Comparison of ENCODE assay signal across 36 cellular contexts in the genomic region with DNA sequence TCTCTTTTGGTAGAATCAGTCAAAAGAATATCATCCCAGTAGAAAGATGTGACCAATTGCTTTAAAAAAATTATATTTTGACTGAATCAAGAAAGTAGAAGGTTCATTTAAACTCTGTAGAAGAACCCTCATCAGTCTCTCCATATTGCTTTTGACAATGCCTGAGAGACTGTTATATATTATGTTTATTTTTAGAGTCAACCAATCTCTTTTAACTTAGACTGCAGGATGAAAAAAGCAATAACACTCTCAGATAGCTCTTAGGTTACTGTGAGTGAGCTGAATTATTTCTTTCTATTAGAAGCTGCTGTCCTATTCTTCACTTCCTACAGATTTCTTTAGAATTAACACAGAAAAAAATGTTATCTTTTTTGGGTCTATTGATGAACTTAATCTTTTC. TPM values are rescaled to one million over a fixed set of nuclear protein-coding genes. Genes with fewer than 3 reads are reported as not detected.
A peak's percentile ranks its signal among the peaks of the same experiment; 100 is the strongest.
DNase-seq lines count a peak whose midpoint lies in the region; ATAC-seq and TF ChIP-seq lines count a peak whose summit lies in the region.
"Had no signal": no experiment of that assay in that cellular context is flagged by ENCODE, and none has a peak within 500 bp of the region (broad histone marks: within the 10 kb centered on the region; RNA-seq: fewer than 3 reads in every experiment).

No MANE protein-coding gene starts in this region.

- H3K4me2 ChIP-seq in smooth muscle cell = no peak overlapping the region
- H3K4me2 ChIP-seq: A549; BLaER1; BLaER1 treated with 17β-estradiol and CSF1 and Interleukin-3, amounts not matched to agents 10 nM and 100 nM had no signal

- ATAC-seq in Right ventricle myocardium superior (ENCODE audit: poor library complexity) (peak; percentile 55), heart left ventricle (no peak)
- no peak for ATAC-seq in activated T-cell treated with anti-CD3 and anti-CD28 coated beads, Interleukin-2, amount 50 U/mL, for 72 hours (replicated peaks in 1 of 2)
- ATAC-seq: A549; CD8-positive, alpha-beta T cell had no signal

- DNase-seq in Right ventricle myocardium superior (no peak), heart left ventricle (no peak), smooth muscle cell (lab: John Stamatoyannopoulos, UW; ENCODE audit: unreplicated experiment) (no peak)
- DNase-seq in stimulated activated CD4-positive, alpha-beta T cell treated with anti-CD3 and anti-CD28 coated beads, Interleukin-2, amount 100 ng/mL, for 48 hours = no peak
- no peak for DNase-seq in activated T-cell treated with anti-CD3 and anti-CD28 coated beads, Interleukin-2, amount 50 U/mL, for 72 hours
- DNase-seq: 8988T; ACHN; AML-193; BE2C; C1 segment of cervical spinal cord; Caco-2; Calu3; CD4-positive, alpha-beta memory T cell; CD4-positive, alpha-beta T cell; CD4-positive, CD25-positive, alpha-beta regulatory T cell; CD8-positive, alpha-beta memory T cell; CD8-positive, alpha-beta T cell; COR-L47; DMS 273 treated with DMSO at 0.1 percent for 48 hours; DMS153; DMS53; DMS79; DMS79 treated with DMSO at 0.1 percent for 48 hours; DND-41; EL had no signal

- no peak overlapping the region for H3K27ac ChIP-seq in heart left ventricle
- H3K27ac ChIP-seq in smooth muscle cell (ENCODE audit: low read depth) = no peak overlapping the region
- H3K27ac ChIP-seq: 22Rv1; A549; BLaER1; BLaER1 treated with 17β-estradiol and CSF1 and Interleukin-3, amounts not matched to agents 10 nM and 100 nM; C4-2B had no signal

- H3K27me3 ChIP-seq in heart left ventricle (no peaks in the 10 kb centered on the region), neuron (ENCODE audit: insufficient read depth, low read length) (no peaks in the 10 kb centered on the region), smooth muscle cell (ENCODE audit: low read depth) (no peaks in the 10 kb centered on the region)
- H3K27me3 ChIP-seq: BE2C; BLaER1; BLaER1 treated with 17β-estradiol and CSF1 and Interleukin-3, amounts not matched to agents 10 nM and 100 nM had no signal

- H3K4me1 ChIP-seq in heart left ventricle (no peaks in the 10 kb centered on the region), neuron (ENCODE audit: insufficient read depth, low read length) (peaks cover 4% of the 10 kb centered on the region), smooth muscle cell (ENCODE audit: low read depth) (no peaks in the 10 kb centered on the region)
- H3K4me1 ChIP-seq: A549; BE2C; BLaER1; BLaER1 treated with 17β-estradiol and CSF1 and Interleukin-3, amounts not matched to agents 10 nM and 100 nM; Caco-2 had no signal

- H3K4me3 ChIP-seq in heart left ventricle = no peak overlapping the region
- H3K4me3 ChIP-seq in neuron (ENCODE audit: low read length) = no peak overlapping the region
- H3K4me3 ChIP-seq in smooth muscle cell = no peak overlapping the region
- H3K4me3 ChIP-seq: A549; BLaER1; BLaER1 treated with 17β-estradiol and CSF1 and Interleukin-3, amounts not matched to agents 10 nM and 100 nM had no signal

- H2AFZ ChIP-seq in neuron (ENCODE audit: low read depth, low read length) (peak overlapping the region; percentile 10), smooth muscle cell (ENCODE audit: low read depth) (peak overlapping the region; percentile 54)

- no peaks in the 10 kb centered on the region for H3K79me2 ChIP-seq in smooth muscle cell (ENCODE audit: low read depth)

- no peaks in the 10 kb centered on the region for H3K36me3 Mint-ChIP-seq in activated T-cell treated with anti-CD3 and anti-CD28 coated beads, Interleukin-2, amount 50 U/mL, for 72 hours (ENCODE audit: insufficient read depth in 2 of 2)
- H3K36me3 Mint-ChIP-seq: CD14-positive monocyte; CD4-positive, alpha-beta memory T cell; CD4-positive, CD25-positive, alpha-beta regulatory T cell; CD8-positive, alpha-beta memory T cell; CD8-positive, alpha-beta T cell had no signal

- intact Hi-C loops in Right ventricle myocardium superior (cut with DNase I) (no loop called here), heart left ventricle (cut with DNase I) (no loop called here)

- H3K4me3 Mint-ChIP-seq in activated T-cell treated with anti-CD3 and anti-CD28 coated beads, Interleukin-2, amount 50 U/mL, for 72 hours = no peak overlapping the region
- H3K4me3 Mint-ChIP-seq: B cell; CD14-positive monocyte; CD4-positive, alpha-beta memory T cell; CD4-positive, alpha-beta T cell; CD4-positive, CD25-positive, alpha-beta regulatory T cell; CD8-positive, alpha-beta memory T cell; CD8-positive, alpha-beta T cell had no signal

- H3K27ac Mint-ChIP-seq in activated T-cell treated with anti-CD3 and anti-CD28 coated beads, Interleukin-2, amount 50 U/mL, for 72 hours = no peak overlapping the region
- H3K27ac Mint-ChIP-seq: B cell; CD14-positive monocyte; CD4-positive, alpha-beta memory T cell; CD4-positive, alpha-beta T cell; CD4-positive, CD25-positive, alpha-beta regulatory T cell; CD8-positive, alpha-beta memory T cell; CD8-positive, alpha-beta T cell had no signal

- peaks cover 4 to 7% of the 10 kb centered on the region in 2 donors for H3K9me3 Mint-ChIP-seq in activated T-cell treated with anti-CD3 and anti-CD28 coated beads, Interleukin-2, amount 50 U/mL, for 72 hours

- H3K36me3 ChIP-seq in heart left ventricle (no peaks in the 10 kb centered on the region), neuron (ENCODE audit: insufficient read depth, low read length) (no peaks in the 10 kb centered on the region), smooth muscle cell (ENCODE audit: low read depth) (no peaks in the 10 kb centered on the region)
- H3K36me3 ChIP-seq: BE2C; BLaER1; BLaER1 treated with 17β-estradiol and CSF1 and Interleukin-3, amounts not matched to agents 10 nM and 100 nM had no signal

- H3K27me3 Mint-ChIP-seq in activated T-cell treated with anti-CD3 and anti-CD28 coated beads, Interleukin-2, amount 50 U/mL, for 72 hours (ENCODE audit: low read depth) = no peaks in the 10 kb centered on the region
- H3K27me3 Mint-ChIP-seq: B cell; CD4-positive, alpha-beta memory T cell; CD4-positive, alpha-beta T cell; CD4-positive, CD25-positive, alpha-beta regulatory T cell; CD8-positive, alpha-beta memory T cell had no signal

- no peaks in the 10 kb centered on the region for H4K20me1 ChIP-seq in smooth muscle cell (ENCODE audit: low read depth)
- H4K20me1 ChIP-seq: BLaER1; BLaER1 treated with 17β-estradiol and CSF1 and Interleukin-3, amounts not matched to agents 10 nM and 100 nM had no signal

- TF ChIP-seq POLR2A in heart left ventricle (IDR thresholded peaks at IDR 0.05) = no peak

- no peaks in the 10 kb centered on the region for H3F3A ChIP-seq in smooth muscle cell (ENCODE audit: low read depth)

- TF ChIP-seq CTCF in heart left ventricle (IDR thresholded peaks at IDR 0.05) (no peak), smooth muscle cell (IDR thresholded peaks at IDR 0.05; ENCODE audit: borderline replicate concordance, insufficient read depth, poor library complexity, severe bottlenecking) (no peak)

- no peaks in the 10 kb centered on the region for H3K4me1 Mint-ChIP-seq in activated T-cell treated with anti-CD3 and anti-CD28 coated beads, Interleukin-2, amount 50 U/mL, for 72 hours (ENCODE audit: low read depth)
- H3K4me1 Mint-ChIP-seq: CD14-positive monocyte; CD4-positive, alpha-beta memory T cell; CD4-positive, CD25-positive, alpha-beta regulatory T cell; CD8-positive, alpha-beta memory T cell had no signal

- H3K9me3 ChIP-seq in heart left ventricle (no peaks in the 10 kb centered on the region), neuron (ENCODE audit: low read length) (no peaks in the 10 kb centered on the region), smooth muscle cell (replicated peaks; ENCODE audit: low read depth) (no peaks in the 10 kb centered on the region)
- H3K9me3 ChIP-seq: A549; BE2C; BLaER1; BLaER1 treated with 17β-estradiol and CSF1 and Interleukin-3, amounts not matched to agents 10 nM and 100 nM; Caco-2 had no signal

- H3K9ac ChIP-seq in smooth muscle cell (ENCODE audit: low read depth) = no peak overlapping the region
- H3K9ac ChIP-seq: BLaER1; BLaER1 treated with 17β-estradiol and CSF1 and Interleukin-3, amounts not matched to agents 10 nM and 100 nM had no signal

RNA-seq across cellular contexts. Expression of gene GALNTL6, which starts 38.1 kb away (rescaled TPM):
- total RNA-seq in Right ventricle myocardium superior (not detected), heart left ventricle (under 1 TPM in 1 of 9 donors, not detected in 8; 0.52 TPM), smooth muscle cell (0.18 and 1.1 TPM in 2 replicates)
- polyA plus RNA-seq in heart left ventricle (under 1 TPM in 1 of 2 donors, not detected in 1; 0.33 TPM), smooth muscle cell (0.63 and 1.3 TPM in 2 replicates)
- not detected for total RNA-seq in activated T-cell treated with anti-CD3 and anti-CD28 coated beads, Interleukin-2, amount 50 U/mL, for 72 hours
- total RNA-seq: A172; Caco-2; Calu3; CD4-positive, alpha-beta memory T cell; CD4-positive, alpha-beta T cell; CD4-positive, CD25-positive, alpha-beta regulatory T cell; CD8-positive, alpha-beta memory T cell; CD8-positive, alpha-beta T cell; Daoy had no signal
- polyA plus RNA-seq: AG04450; CD14-positive monocyte; CD4-positive, alpha-beta memory T cell; CD4-positive, CD25-positive, alpha-beta regulatory T cell; CD8-positive, alpha-beta memory T cell had no signal
